In genomic region chr5:89384391-89384790, GRCh38 we compare ENCODE assay signal across 23 cellular contexts.
DNase-seq lines count a peak whose midpoint lies in the region; ATAC-seq, FAIRE-seq and TF ChIP-seq lines count a peak whose summit lies in the region.
"Had no signal": no experiment of that assay in that cellular context is flagged by ENCODE, and none has a peak within 500 bp of the region (broad histone marks: within the 10 kb centered on the region; RNA-seq: fewer than 3 reads in every experiment).

No MANE protein-coding gene starts in this region.

- no peak overlapping the region for H3K14ac ChIP-seq in H1 (ENCODE audit: insufficient read length)

- TF ChIP-seq RAD21 in SK-N-SH (IDR thresholded peaks at IDR 0.05; ENCODE audit: low read length) (no peak), H1 (IDR thresholded peaks at IDR 0.05 in 1 of 2, conservative IDR thresholded peaks at IDR 0.05 in 1 of 2; ENCODE audit: low read depth in 2 of 2, low read length in 2 of 2) (no peak)

- no peak overlapping the region for H2BK12ac ChIP-seq in H1 (ENCODE audit: low read depth, low read length)

- H3F3A ChIP-seq in SK-N-SH (replicated peaks; ENCODE audit: insufficient read depth), result no peaks in the 10 kb centered on the region

- FAIRE-seq in H1 (lab: Jason Lieb, UNC), result no peak
- FAIRE-seq: A204.1, G401.6, GM12892, GM19239, H54 had no signal

- H3K9me2 ChIP-seq in SK-N-SH, result peaks cover 3% of the 10 kb centered on the region; the same call in 1 of the 2 replicates

- H3K9ac ChIP-seq in SK-N-SH (no peak overlapping the region), H1 (replicated peaks in 1 of 4; ENCODE audit: extremely low read depth in 1 of 4, low read depth in 3 of 4, low read length in 3 of 4) (no peak overlapping the region)
- H3K9ac ChIP-seq: BLaER1 treated with 17β-estradiol and CSF1 and Interleukin-3, amounts not matched to agents 10 nM and 100 nM; GM23248 had no signal

- H2AK5ac ChIP-seq in H1 (ENCODE audit: low read depth, low read length), result no peak overlapping the region

- no peak overlapping the region for H2BK15ac ChIP-seq in H1 (ENCODE audit: low read length)

- H3K4ac ChIP-seq in H1 (replicated peaks; ENCODE audit: insufficient read length, low read depth, low read length), result no peak overlapping the region

- H3K4me1 ChIP-seq in SK-N-SH (ENCODE audit: control insufficient read depth in 1 of 2, insufficient read depth in 2 of 2, low read depth in 1 of 2, low read length in 1 of 2) (no peaks in the 10 kb centered on the region), H1 (replicated peaks in 1 of 4; ENCODE audit: control insufficient read depth in 3 of 4, insufficient read depth in 4 of 4, low read length in 3 of 4) (no peaks in the 10 kb centered on the region; a peak in 1 of 7 replicates), esophagus squamous epithelium (no peaks in the 10 kb centered on the region)
- H3K4me1 ChIP-seq: BE2C had no signal

- POLR2A ChIA-PET in SK-N-SH (lab: Yijun Ruan, JAX), result no interaction called here
- POLR2A ChIA-PET in H1 (lab: Charles Lee; ENCODE audit: partially characterized antibody), result no interaction called here

- no peak for ATAC-seq in SK-N-SH treated with all-trans-retinoic acid at 6 μM for 48 hours
- ATAC-seq in GM18870 (IDR thresholded peaks at IDR 0.05; ENCODE audit: unreplicated experiment), result no peak
- ATAC-seq in HG02885 (IDR thresholded peaks at IDR 0.05; ENCODE audit: poor library complexity, unreplicated experiment), result no peak

- CTCF ChIA-PET in SK-N-SH (lab: Yijun Ruan, JAX), result no interaction called here
- CTCF ChIA-PET in H1 (lab: Charles Lee; ENCODE audit: partially characterized antibody), result interaction anchor here (0.6 kb wide), 1 partner anchor 702 kb away, joined by 3 read pairs; no protein-coding TSS in a partner anchor

- TF ChIP-seq POLR2A in H1 (IDR thresholded peaks at IDR 0.05; ENCODE audit: control extremely low read depth in 1 of 2, low read depth in 2 of 2, low read length in 2 of 2), result no peak
- no peak for TF ChIP-seq POLR2A in esophagus squamous epithelium (IDR thresholded peaks at IDR 0.05)

- H3K79me2 ChIP-seq in SK-N-SH (ENCODE audit: insufficient read depth) (no peaks in the 10 kb centered on the region), H1 (ENCODE audit: control insufficient read depth in 1 of 2, insufficient read depth in 2 of 2, low read length in 2 of 2) (no peaks in the 10 kb centered on the region)

- H3K4me3 ChIP-seq in SK-N-SH (ENCODE audit: low read depth in 2 of 2, low read length in 1 of 2) (no peak overlapping the region), H1 (ENCODE audit: extremely low read depth in 1 of 4, insufficient read depth in 2 of 4, low read depth in 3 of 4, low read length in 4 of 4) (no peak overlapping the region), esophagus squamous epithelium (no peak overlapping the region)
- H3K4me3 ChIP-seq: BLaER1 treated with 17β-estradiol and CSF1 and Interleukin-3, amounts not matched to agents 10 nM and 100 nM; GM23248 had no signal

- no peak overlapping the region for H2BK5ac ChIP-seq in H1 (ENCODE audit: low read depth, low read length)

- TF ChIP-seq EP300 in SK-N-SH (IDR thresholded peaks at IDR 0.05; ENCODE audit: borderline replicate concordance in 1 of 2, low read depth in 1 of 2, low read length in 1 of 2) (no peak), H1 (IDR thresholded peaks at IDR 0.05; ENCODE audit: borderline replicate concordance in 1 of 2, low read depth in 2 of 2, low read length in 2 of 2) (no peak)

- H3K36me3 ChIP-seq in SK-N-SH (replicated peaks in 1 of 2; ENCODE audit: control insufficient read depth in 1 of 2, insufficient read depth in 2 of 2, low read length in 1 of 2) (no peaks in the 10 kb centered on the region), H1 (ENCODE audit: control insufficient read depth in 2 of 4, insufficient read depth in 4 of 4, low read length in 3 of 4) (no peaks in the 10 kb centered on the region), esophagus squamous epithelium (no peaks in the 10 kb centered on the region)
- H3K36me3 ChIP-seq: BE2C; BLaER1 treated with 17β-estradiol and CSF1 and Interleukin-3, amounts not matched to agents 10 nM and 100 nM had no signal

- no peaks in the 10 kb centered on the region for H3K23me2 ChIP-seq in H1 (ENCODE audit: low read depth, low read length)

- intact Hi-C loops in esophagus squamous epithelium (cut with DNase I), result no loop called here

- no peak overlapping the region for H4K8ac ChIP-seq in H1 (ENCODE audit: extremely low read depth, insufficient read depth, low read length)

- H4K91ac ChIP-seq in H1 (replicated peaks; ENCODE audit: insufficient read length, low read length), result no peak overlapping the region

- H2BK20ac ChIP-seq in H1 (ENCODE audit: low read length), result no peak overlapping the region

- H3K79me1 ChIP-seq in H1 (ENCODE audit: low read depth, low read length), result no peaks in the 10 kb centered on the region

- H3K27ac ChIP-seq in SK-N-SH (ENCODE audit: low read depth in 2 of 2, low read length in 1 of 2) (no peak overlapping the region), H1 (ENCODE audit: low read depth, low read length) (no peak overlapping the region), esophagus squamous epithelium (no peak overlapping the region)
- H3K27ac ChIP-seq: 22Rv1, GM23248 had no signal

- H3K27me3 ChIP-seq in SK-N-SH (ENCODE audit: insufficient read depth), result no peaks in the 10 kb centered on the region
- H3K27me3 ChIP-seq in H1 (replicated peaks in 1 of 4; ENCODE audit: control insufficient read depth in 3 of 4, extremely low read depth in 1 of 4, insufficient read depth in 3 of 4, low read length in 3 of 4), result no peaks in the 10 kb centered on the region
- H3K27me3 ChIP-seq in esophagus squamous epithelium, result no peaks in the 10 kb centered on the region
- H3K27me3 ChIP-seq: BE2C; BLaER1 treated with 17β-estradiol and CSF1 and Interleukin-3, amounts not matched to agents 10 nM and 100 nM had no signal

- H2AFZ ChIP-seq in SK-N-SH (ENCODE audit: low read depth) (0 out of 2 replicates have a peak overlapping the region, but pooled peaks have one; percentile 29), H1 (ENCODE audit: low read length) (peak overlapping the region; percentile 85; the same call in 1 of the 2 replicates)
- H2AFZ ChIP-seq: GM23248 had no signal

- no peak overlapping the region for H2BK120ac ChIP-seq in H1 (replicated peaks; ENCODE audit: low read depth, low read length)

- H4K20me1 ChIP-seq in SK-N-SH (ENCODE audit: insufficient read depth) (no peaks in the 10 kb centered on the region), H1 (replicated peaks in 1 of 2; ENCODE audit: control insufficient read depth in 1 of 2, insufficient read depth in 2 of 2, low read length in 2 of 2) (no peaks in the 10 kb centered on the region)
- H4K20me1 ChIP-seq: BLaER1 treated with 17β-estradiol and CSF1 and Interleukin-3, amounts not matched to agents 10 nM and 100 nM had no signal

- no peak for TF ChIP-seq CTCF in SK-N-SH (IDR thresholded peaks at IDR 0.05)
- TF ChIP-seq CTCF in H1 (IDR thresholded peaks at IDR 0.05; ENCODE audit: control extremely low read depth in 1 of 3, insufficient read depth in 1 of 3, low read depth in 1 of 3, low read length in 3 of 3), result no peak
- no peak for TF ChIP-seq CTCF in esophagus squamous epithelium (IDR thresholded peaks at IDR 0.05)

- H3K18ac ChIP-seq in H1 (ENCODE audit: extremely low read depth, low read length), result no peak overlapping the region

- DNase-seq in SK-N-SH (no peak), H1 (ENCODE audit: low read depth in 1 of 2, low spot score in 2 of 2) (no peak), iPS DF 4.7 (ENCODE audit: extremely low read depth, low spot score) (peak; percentile 9), esophagus squamous epithelium (lab: John Stamatoyannopoulos, UW) (no peak), G401 (ENCODE audit: low spot score) (no peak)
- DNase-seq: BE2C; Calu3; CD4-positive, alpha-beta T cell; CD8-positive, alpha-beta memory T cell; DMS53; DMS79 treated with DMSO at 0.1 percent for 48 hours; GM23248; HCEC 1CT had no signal

- H3K23ac ChIP-seq in H1 (ENCODE audit: insufficient read length), result no peak overlapping the region

- 77% methylated on average over 5 of the region's 5 CpGs for WGBS in SK-N-SH (ENCODE audit: low lambda C conversion rate)
- WGBS in H1 (ENCODE audit: extremely low coverage in 1 of 2, insufficient coverage in 1 of 2, insufficient read length in 1 of 2, insufficient replicate concordance in 2 of 2, low coverage in 1 of 2, low lambda C conversion rate in 2 of 2, missing lambda C conversion rate in 1 of 2), 2 experiments, result 81 to 100% methylated on average over 1 to 5 of the region's 5 CpGs
- whole genome bisulfite sequencing in esophagus squamous epithelium, 2 donors, result 83 to 88% methylated on average over 5 of the region's 5 CpGs

- no peak overlapping the region for H3K4me2 ChIP-seq in SK-N-SH
- no peak overlapping the region for H3K4me2 ChIP-seq in H1 (ENCODE audit: insufficient read depth in 1 of 2, low read depth in 2 of 2, low read length in 2 of 2)

- H4K5ac ChIP-seq in H1 (ENCODE audit: insufficient read length, low read depth, low read length), result no peak overlapping the region

- in situ Hi-C loops in G401 (cut with HindIII; ENCODE audit: low sequenced_read_pairs), result no loop called here

- H3K56ac ChIP-seq in H1 (replicated peaks; ENCODE audit: insufficient read length, low read depth, low read length), result no peak overlapping the region

- H3K9me3 ChIP-seq in SK-N-SH (no peaks in the 10 kb centered on the region), H1 (ENCODE audit: insufficient read depth in 2 of 2, low read depth in 1 of 2, low read length in 1 of 2) (no peaks in the 10 kb centered on the region), esophagus squamous epithelium (no peaks in the 10 kb centered on the region)
- H3K9me3 ChIP-seq: BE2C; BLaER1 treated with 17β-estradiol and CSF1 and Interleukin-3, amounts not matched to agents 10 nM and 100 nM had no signal

TF ChIP-seq in SK-N-SH treated with all-trans-retinoic acid at 6 μM for 48 hours, 23 proteins besides CTCF, POLR2A, EP300 and RAD21:
- TF ChIP-seq ARNTL (CRISPR knock-in tag; IDR thresholded peaks at IDR 0.05; ENCODE audit: borderline replicate concordance, low read depth), result no peak

TF ChIP-seq in H1, 55 proteins besides CTCF, POLR2A, EP300 and RAD21:
- TF ChIP-seq POU5F1 (IDR thresholded peaks at IDR 0.05; ENCODE audit: low read depth, low read length) (no peak), FOSL1 (IDR thresholded peaks at IDR 0.05; ENCODE audit: insufficient read depth, low read depth, low read length) (no peak), RBBP5 (IDR thresholded peaks at IDR 0.05; ENCODE audit: borderline replicate concordance, low read depth, low read length) (no peak), SP1 (IDR thresholded peaks at IDR 0.05; ENCODE audit: low read depth, low read length) (no peak), KDM4A (IDR thresholded peaks at IDR 0.05; ENCODE audit: low read depth, low read length, severe bottlenecking) (no peak), HDAC6 (IDR thresholded peaks at IDR 0.05; ENCODE audit: low read depth, low read length) (no peak), BRCA1 (IDR thresholded peaks at IDR 0.05; ENCODE audit: low read depth, low read length) (no peak), HDAC2 (IDR thresholded peaks at IDR 0.05; ENCODE audit: borderline replicate concordance in 1 of 2, low read depth in 2 of 2, low read length in 2 of 2) (no peak)
